Comparison of ENCODE assay signal across 1 cellular context in the genomic region with DNA sequence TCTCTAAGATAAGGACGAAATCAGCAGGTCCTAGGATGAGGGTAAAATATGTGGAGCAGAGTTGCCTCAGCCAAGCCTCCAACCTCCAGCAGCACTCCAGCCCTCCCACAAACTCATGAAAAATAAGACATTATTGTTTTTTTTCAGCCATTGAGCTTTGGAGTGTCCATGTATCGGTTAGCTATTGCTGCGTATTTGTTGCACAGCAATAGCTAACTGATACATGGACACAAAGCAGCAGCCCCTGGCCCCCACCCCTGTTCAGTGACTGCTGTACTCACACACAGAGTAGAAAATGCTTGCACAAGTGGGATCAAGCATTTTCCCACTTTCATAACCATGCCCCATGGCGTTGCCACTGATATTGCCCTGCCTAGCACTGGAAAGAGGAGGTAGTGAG.
A peak's percentile ranks its signal among the peaks of the same experiment; 100 is the strongest.
TF ChIP-seq lines count a peak whose summit lies in the region.

No MANE protein-coding gene starts in this region.

TF ChIP-seq in HepG2, 621 proteins besides CTCF, POLR2A, EP300 and RAD21:
- peak; percentile 84; the same call in 1 of the 2 replicates for TF ChIP-seq RBAK (CRISPR knock-in tag; IDR thresholded peaks at IDR 0.05)
- TF ChIP-seq TAF1 (CRISPR knock-in tag; IDR thresholded peaks at IDR 0.05): no peak
